In the genomic region with DNA sequence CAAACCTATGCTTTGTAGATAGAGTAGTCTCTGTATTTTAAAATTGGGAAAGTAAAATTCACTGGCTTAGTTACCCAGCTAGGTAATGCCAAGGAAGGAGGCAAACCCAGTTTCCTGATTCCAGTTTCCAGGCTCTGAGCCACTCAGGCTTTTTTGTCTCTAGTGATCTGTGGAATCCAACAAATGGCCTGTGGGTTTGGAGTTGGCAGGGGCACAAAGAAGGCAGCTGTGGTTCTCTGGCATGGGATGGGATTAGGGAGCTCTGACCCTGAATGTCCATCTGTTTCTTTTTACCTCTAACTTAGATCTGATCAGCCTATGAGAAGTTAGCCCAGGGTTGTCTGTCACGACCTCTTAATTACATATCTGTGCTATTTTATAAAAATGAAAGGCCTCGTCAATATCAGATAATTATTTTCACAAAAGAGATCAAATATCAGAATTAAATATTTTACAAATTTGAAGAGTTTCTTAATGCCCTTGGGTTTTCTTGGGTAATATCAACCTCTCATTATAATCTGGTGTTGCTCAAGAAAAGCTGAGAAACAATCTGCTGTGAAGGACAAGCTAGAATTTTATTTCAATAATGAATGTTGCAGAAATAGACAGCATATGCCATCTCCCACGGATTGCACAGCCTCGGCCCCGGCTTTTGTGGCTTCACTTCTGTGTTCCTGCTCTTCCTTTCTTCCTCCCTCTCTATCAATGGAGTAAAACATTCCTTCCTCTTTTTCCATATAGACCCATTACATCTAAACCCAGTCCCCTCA, we compare ENCODE assay signal across 26 cellular contexts.
DNase-seq lines count a peak whose midpoint lies in the region; ATAC-seq, FAIRE-seq and TF ChIP-seq lines count a peak whose summit lies in the region.
"Had no signal": no experiment of that assay in that cellular context is flagged by ENCODE, and none has a peak within 500 bp of the region (broad histone marks: within the 10 kb centered on the region; RNA-seq: fewer than 3 reads in every experiment).

No MANE protein-coding gene starts in this region.

- TF ChIP-seq EP300 in H1 (IDR thresholded peaks at IDR 0.05; ENCODE audit: borderline replicate concordance in 1 of 2, low read depth in 2 of 2, low read length in 2 of 2), result no peak

- no peak overlapping the region for H4K8ac ChIP-seq in H1 (ENCODE audit: extremely low read depth, insufficient read depth, low read length)

- H2BK120ac ChIP-seq in H1 (replicated peaks; ENCODE audit: low read depth, low read length), result peak overlapping the region; percentile 77

- no peak for FAIRE-seq in H1 (lab: Jason Lieb, UNC)
- FAIRE-seq: colon had no signal

- intact Hi-C loops in psoas muscle (cut with DNase I), result no loop called here

- 78% methylated on average over 5 of the region's 5 CpGs; no CpG with 5 or more reads in 1 of the 2 experiments for WGBS in H1 (ENCODE audit: extremely low coverage in 1 of 2, insufficient coverage in 1 of 2, insufficient read length in 1 of 2, insufficient replicate concordance in 2 of 2, low coverage in 1 of 2, low lambda C conversion rate in 2 of 2, missing lambda C conversion rate in 1 of 2), 2 experiments
- 47 to 67% (median 50%) methylated on average over 5 of the region's 5 CpGs for WGBS in psoas muscle, 3 donors

- H3K23ac ChIP-seq in H1 (ENCODE audit: insufficient read length), result no peak overlapping the region

- H3K36me3 ChIP-seq in H1 (ENCODE audit: control insufficient read depth in 2 of 4, insufficient read depth in 4 of 4, low read length in 3 of 4) (peaks cover 0 to 25% (median 6%) of the 10 kb centered on the region in 4 experiments; a peak in 5 of 8 replicates), psoas muscle (ENCODE audit: insufficient read depth in 1 of 2, low read depth in 1 of 2) (no peaks in the 10 kb centered on the region), Peyer's patch (no peaks in the 10 kb centered on the region)
- H3K36me3 ChIP-seq: BE2C, esophagus squamous epithelium had no signal

- H3K4me1 ChIP-seq in H1 (replicated peaks in 1 of 4; ENCODE audit: control insufficient read depth in 3 of 4, insufficient read depth in 4 of 4, low read length in 3 of 4) (peaks cover 0 to 28% (median 20%) of the 10 kb centered on the region in 4 experiments; a peak in 6 of 7 replicates), psoas muscle (peaks cover 14% of the 10 kb centered on the region), Peyer's patch (no peaks in the 10 kb centered on the region)
- H3K4me1 ChIP-seq: BE2C, esophagus squamous epithelium had no signal

- H4K5ac ChIP-seq in H1 (ENCODE audit: insufficient read length, low read depth, low read length), result peak overlapping the region; percentile 75

- TF ChIP-seq CTCF in H1 (IDR thresholded peaks at IDR 0.05; ENCODE audit: control extremely low read depth in 1 of 3, insufficient read depth in 1 of 3, low read depth in 1 of 3, low read length in 3 of 3) (no peak), psoas muscle (IDR thresholded peaks at IDR 0.05) (no peak), Peyer's patch (IDR thresholded peaks at IDR 0.05) (no peak)

- no peak overlapping the region for H2BK5ac ChIP-seq in H1 (ENCODE audit: low read depth, low read length)

- H4K91ac ChIP-seq in H1 (replicated peaks; ENCODE audit: insufficient read length, low read length), result peak overlapping the region; percentile 83

- H3K4me3 ChIP-seq in H1 (ENCODE audit: extremely low read depth in 1 of 4, insufficient read depth in 2 of 4, low read depth in 3 of 4, low read length in 4 of 4), result no peak overlapping the region
- no peak overlapping the region for H3K4me3 ChIP-seq in psoas muscle
- H3K4me3 ChIP-seq in Peyer's patch, result no peak overlapping the region
- H3K4me3 ChIP-seq: esophagus squamous epithelium, SK-N-MC had no signal

- H2BK15ac ChIP-seq in H1 (ENCODE audit: low read length), result no peak overlapping the region

- H3K56ac ChIP-seq in H1 (replicated peaks; ENCODE audit: insufficient read length, low read depth, low read length), result no peak overlapping the region

- H3K14ac ChIP-seq in H1 (ENCODE audit: insufficient read length), result no peak overlapping the region

- CTCF ChIA-PET in H1 (lab: Charles Lee; ENCODE audit: partially characterized antibody), result interaction anchor here (0.8 to 0.9 kb wide), 2 partner anchors 60 to 335 kb away, joined by 3 read pairs; no protein-coding TSS in a partner anchor

- no peaks in the 10 kb centered on the region for H3K27me3 ChIP-seq in H1 (replicated peaks in 1 of 4; ENCODE audit: control insufficient read depth in 3 of 4, extremely low read depth in 1 of 4, insufficient read depth in 3 of 4, low read length in 3 of 4)
- no peaks in the 10 kb centered on the region for H3K27me3 ChIP-seq in psoas muscle (ENCODE audit: insufficient read depth in 3 of 3, low read length in 2 of 3)
- no peaks in the 10 kb centered on the region for H3K27me3 ChIP-seq in Peyer's patch
- H3K27me3 ChIP-seq: BE2C, esophagus squamous epithelium had no signal

- no peaks in the 10 kb centered on the region for H4K20me1 ChIP-seq in H1 (replicated peaks in 1 of 2; ENCODE audit: control insufficient read depth in 1 of 2, insufficient read depth in 2 of 2, low read length in 2 of 2)

- H3K79me2 ChIP-seq in H1 (ENCODE audit: control insufficient read depth in 1 of 2, insufficient read depth in 2 of 2, low read length in 2 of 2), result peaks cover 0 to 21% of the 10 kb centered on the region in 2 experiments; a peak in 2 of 4 replicates

- no peak overlapping the region for H2AFZ ChIP-seq in H1 (ENCODE audit: low read length)

- TF ChIP-seq POLR2A in H1 (IDR thresholded peaks at IDR 0.05; ENCODE audit: control extremely low read depth in 1 of 2, low read depth in 2 of 2, low read length in 2 of 2) (no peak), Peyer's patch (IDR thresholded peaks at IDR 0.05) (no peak)

- POLR2A ChIA-PET in H1 (lab: Charles Lee; ENCODE audit: partially characterized antibody), result interaction anchor here (0.9 to 4.5 kb wide), 2 partner anchors 10 to 27 kb away, joined by 3 to 30 read pairs; no protein-coding TSS in a partner anchor

- H3K27ac ChIP-seq in H1 (ENCODE audit: low read depth, low read length) (no peak overlapping the region), psoas muscle (no peak overlapping the region), Peyer's patch (no peak overlapping the region)
- H3K27ac ChIP-seq: esophagus squamous epithelium, SK-N-MC had no signal

- no peaks in the 10 kb centered on the region for H3K23me2 ChIP-seq in H1 (ENCODE audit: low read depth, low read length)

- peak; percentile 64 to 90 (median 76) for ATAC-seq in psoas muscle
- ATAC-seq in GM18519 (IDR thresholded peaks at IDR 0.05; ENCODE audit: low FRiP score, unreplicated experiment), result no peak
- ATAC-seq: activated naive CD8-positive, alpha-beta T cell treated with anti-CD3 and anti-CD28 coated beads, Interleukin-2, amount 50 U/mL, for 24 hours; PC-3; stimulated activated naive CD8-positive, alpha-beta T cell treated with anti-CD3 and anti-CD28 coated beads, Interleukin-15, amount 100 ng/mL, for 72 hours had no signal

- H3K4ac ChIP-seq in H1 (replicated peaks; ENCODE audit: insufficient read length, low read depth, low read length), result no peak overlapping the region

- H3K4me2 ChIP-seq in H1 (ENCODE audit: insufficient read depth in 1 of 2, low read depth in 2 of 2, low read length in 2 of 2), result no peak overlapping the region; a peak in 1 of 4 replicates

- H2BK20ac ChIP-seq in H1 (ENCODE audit: low read length), result peak overlapping the region; percentile 41

- DNase-seq in GM03348 (ENCODE audit: low spot score) (peak; percentile 8), NCI-H446 (lab: John Stamatoyannopoulos, UW) (peak; percentile 17 to 71), H1 (ENCODE audit: low read depth in 1 of 2, low spot score in 2 of 2) (no peak), psoas muscle (no peak), GM19238 (ENCODE audit: insufficient read length, low spot score) (no peak), Peyer's patch (no peak)
- DNase-seq in stimulated activated CD4-positive, alpha-beta T cell treated with anti-CD3 and anti-CD28 coated beads, Interleukin-2, amount 100 ng/mL, for 24 hours, result no peak
- DNase-seq: activated B cell treated with CpG ODN at 0.5 μM for 24 hours; activated CD4-positive, alpha-beta memory T cell treated with anti-CD3 and anti-CD28 coated beads, Interleukin-2, amount 10 ng/mL, durations not matched to agents 7 days and 5 days; activated effector memory CD4-positive, alpha-beta T cell treated with Interleukin-2 at 50 U/mL for 16 hours; activated naive CD8-positive, alpha-beta T cell treated with anti-CD3 and anti-CD28 coated beads, Interleukin-2, amount 50 U/mL, for 24 hours; BE2C; COR-L47; esophagus squamous epithelium; glutamatergic neuron; mesenchymal stem cell; naive B cell; NCI-H187; occipital lobe; PC-3; retina; stimulated activated CD4-positive, alpha-beta T cell treated with anti-CD3 and anti-CD28 coated beads, Interleukin-12 subunit alpha, Interleukin-12 subunit beta, amount 100 ng/mL, for 4 hours; stimulated activated naive CD8-positive, alpha-beta T cell treated with anti-CD3 and anti-CD28 coated beads, Interleukin-15, amount 100 ng/mL, for 72 hours had no signal

- H2BK12ac ChIP-seq in H1 (ENCODE audit: low read depth, low read length), result 0 out of 2 replicates have a peak overlapping the region, but pooled peaks have one; percentile 30

- no peak overlapping the region for H3K9ac ChIP-seq in H1 (replicated peaks in 1 of 4; ENCODE audit: extremely low read depth in 1 of 4, low read depth in 3 of 4, low read length in 3 of 4)

- no peak overlapping the region for H2AK5ac ChIP-seq in H1 (ENCODE audit: low read depth, low read length)

- no peak overlapping the region; the same call in 1 of the 2 replicates for H3K18ac ChIP-seq in H1 (ENCODE audit: extremely low read depth, low read length)

- no peaks in the 10 kb centered on the region; the same call in 1 of the 2 replicates for H3K79me1 ChIP-seq in H1 (ENCODE audit: low read depth, low read length)

- no peak for TF ChIP-seq RAD21 in H1 (IDR thresholded peaks at IDR 0.05 in 1 of 2, conservative IDR thresholded peaks at IDR 0.05 in 1 of 2; ENCODE audit: low read depth in 2 of 2, low read length in 2 of 2)

- no peaks in the 10 kb centered on the region; a peak in 1 of 4 replicates for H3K9me3 ChIP-seq in H1 (ENCODE audit: insufficient read depth in 2 of 2, low read depth in 1 of 2, low read length in 1 of 2)
- no peaks in the 10 kb centered on the region for H3K9me3 ChIP-seq in psoas muscle
- H3K9me3 ChIP-seq in Peyer's patch, result no peaks in the 10 kb centered on the region
- H3K9me3 ChIP-seq: BE2C, esophagus squamous epithelium had no signal

TF ChIP-seq in H1, 55 proteins besides CTCF, POLR2A, EP300 and RAD21 (continues in another document):
- TF ChIP-seq USF2 (IDR thresholded peaks at IDR 0.05; ENCODE audit: low read length) (no peak), POU5F1 (IDR thresholded peaks at IDR 0.05; ENCODE audit: low read depth, low read length) (no peak), CHD1 (IDR thresholded peaks at IDR 0.05; ENCODE audit: low read depth, low read length) (no peak)

Comparison
In these comparisons a context has a peak if more than half of its experiments do, and no peak if none do; other contexts are left out.
1. DNase-seq: peak in GM03348 (single experiment) and NCI-H446 (2 of 2); none in H1 (0 of 2), psoas muscle (0 of 2), GM19238 (single experiment), stimulated activated CD4-positive, alpha-beta T cell treated with anti-CD3 and anti-CD28 coated beads, Interleukin-2, amount 100 ng/mL, for 24 hours (0 of 2) and Peyer's patch (0 of 3).